Comparison of ENCODE assay signal across 20 cellular contexts in the genomic region with DNA sequence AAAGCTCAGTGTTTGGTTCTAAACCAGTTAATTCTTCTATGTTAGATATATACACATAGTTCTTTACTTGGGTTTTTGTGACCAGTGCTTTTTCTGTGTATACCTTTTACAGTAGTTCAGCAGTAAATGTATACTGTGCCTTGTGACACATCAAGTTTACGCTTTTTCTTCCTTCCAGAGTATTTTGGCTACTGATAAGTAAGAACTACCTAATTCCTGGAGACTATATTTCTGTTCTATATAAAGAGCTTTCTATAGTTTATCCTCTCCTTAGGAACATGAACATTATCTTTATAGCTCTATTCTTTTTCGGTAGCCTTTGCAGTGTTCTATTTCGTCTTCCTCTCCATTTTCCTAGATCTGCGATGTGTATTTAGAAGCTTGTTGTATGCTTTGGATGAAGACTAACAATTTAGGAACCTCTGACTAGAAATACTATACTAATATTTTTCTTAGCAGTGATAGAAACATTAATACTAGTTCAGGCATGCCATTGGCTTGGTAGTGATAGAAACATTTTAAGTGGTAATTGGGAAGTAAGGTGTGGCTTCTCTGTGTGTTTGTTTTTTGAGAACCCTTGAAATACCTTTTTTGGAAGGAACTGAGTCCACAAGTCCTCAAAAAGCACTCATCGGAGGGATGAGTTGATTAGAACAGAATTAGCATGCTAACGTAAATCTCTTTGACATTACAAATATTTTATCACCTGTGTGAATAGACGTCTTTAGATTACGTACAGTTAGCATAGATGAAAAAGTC.
DNase-seq lines count a peak whose midpoint lies in the region; ATAC-seq and TF ChIP-seq lines count a peak whose summit lies in the region.
"Had no signal": no experiment of that assay in that cellular context is flagged by ENCODE, and none has a peak within 500 bp of the region (broad histone marks: within the 10 kb centered on the region; RNA-seq: fewer than 3 reads in every experiment).

No MANE protein-coding gene starts in this region.

- H3K4me2 ChIP-seq in mammary epithelial cell (ENCODE audit: insufficient read depth, low read depth, low read length): peak overlapping the region; percentile 9
- H3K4me2 ChIP-seq: A549, BLaER1, PC-9 had no signal

- in situ Hi-C loops in mammary epithelial cell (cut with MboI; ENCODE audit: low sequenced_read_pairs in 2 of 2): no loop called here

- no peaks in the 10 kb centered on the region for H3K36me3 Mint-ChIP-seq in WTC11
- H3K36me3 Mint-ChIP-seq: CD8-positive, alpha-beta T cell had no signal

- BruUV-seq in mammary epithelial cell (replicated peaks; lab: Mats Ljungman, UMichigan): no TSS peak

- H3K9me3 ChIP-seq in mammary epithelial cell (replicated peaks; ENCODE audit: insufficient read depth, low read length) (no peaks in the 10 kb centered on the region), breast epithelium (no peaks in the 10 kb centered on the region), left lung (no peaks in the 10 kb centered on the region)
- H3K9me3 ChIP-seq: A549, BLaER1, SJCRH30 had no signal

- 0 out of 2 replicates have a peak overlapping the region, but pooled peaks have one; percentile 15 for H3K27ac Mint-ChIP-seq in WTC11
- H3K27ac Mint-ChIP-seq: CD8-positive, alpha-beta T cell had no signal

- H3K27me3 ChIP-seq in mammary epithelial cell (ENCODE audit: insufficient read depth, low read length) (no peaks in the 10 kb centered on the region), breast epithelium (no peaks in the 10 kb centered on the region), left lung (no peaks in the 10 kb centered on the region)
- H3K27me3 ChIP-seq: BLaER1, SJCRH30 had no signal

- peaks cover 6% of the 10 kb centered on the region for H3K4me1 Mint-ChIP-seq in WTC11

- TF ChIP-seq CTCF in mammary epithelial cell (conservative IDR thresholded peaks at IDR 0.05 in 1 of 2, IDR thresholded peaks at IDR 0.05 in 1 of 2; ENCODE audit: extremely low read depth in 1 of 2, insufficient read depth in 1 of 2, low read depth in 1 of 2, low read length in 2 of 2) (no peak), breast epithelium (IDR thresholded peaks at IDR 0.05) (no peak), WTC11 (IDR thresholded peaks at IDR 0.05) (no peak), left lung (IDR thresholded peaks at IDR 0.05) (no peak)

- WGBS in mammary epithelial cell (ENCODE audit: low coverage, missing lambda C conversion rate): over 99% methylated on average over 8 of the region's 8 CpGs

- no peaks in the 10 kb centered on the region for H3K27me3 Mint-ChIP-seq in WTC11 (ENCODE audit: low read depth)

- no peak overlapping the region for H2AFZ ChIP-seq in mammary epithelial cell (ENCODE audit: low read depth, low read length)
- H2AFZ ChIP-seq: PC-9 had no signal

- peaks cover 2% of the 10 kb centered on the region for H4K20me1 ChIP-seq in mammary epithelial cell (ENCODE audit: insufficient read depth, low read length)

- H3K4me3 Mint-ChIP-seq in WTC11: no peak overlapping the region
- H3K4me3 Mint-ChIP-seq: CD8-positive, alpha-beta T cell had no signal

- H3K4me1 ChIP-seq in mammary epithelial cell (ENCODE audit: insufficient read depth, low read length): peaks cover 15% of the 10 kb centered on the region
- no peaks in the 10 kb centered on the region for H3K4me1 ChIP-seq in breast epithelium
- peaks cover 4 to 5% of the 10 kb centered on the region in 2 donors for H3K4me1 ChIP-seq in left lung
- H3K4me1 ChIP-seq: BLaER1, SJCRH30 had no signal

- CTCF ChIA-PET in mammary epithelial cell (lab: Charles Lee; ENCODE audit: low non-redundant PET): no interaction called here
- CTCF ChIA-PET in WTC11 (lab: Charles Lee): interaction anchor here (0.5 to 1.4 kb wide), 4 partner anchors 21 to 122 kb away, joined by 3 to 8 read pairs (median 4); a partner anchor contains a TSS

- intact Hi-C loops in mammary epithelial cell (cut with micrococcal nuclease) (no loop called here), breast epithelium (cut with DNase I; ENCODE audit: low total_unique reads) (no loop called here), left lung (cut with DNase I) (loop anchor here in 1 of 2 donors (10.0 kb wide), 1 partner anchor 76 kb away; a partner anchor contains a TSS)

- H3K4me3 ChIP-seq in mammary epithelial cell (replicated peaks in 1 of 3; ENCODE audit: insufficient read depth in 1 of 3, low read depth in 2 of 3, low read length in 3 of 3) (no peak overlapping the region), breast epithelium (no peak overlapping the region), left lung (no peak overlapping the region)
- H3K4me3 ChIP-seq: A549, BLaER1, PC-9, SJCRH30 had no signal

- dilution Hi-C loops in mammary epithelial cell (cut with HindIII; ENCODE audit: low sequenced_read_pairs): no loop called here

- no peak for DNase-seq in mammary epithelial cell
- no peak for DNase-seq in breast epithelium (ENCODE audit: low spot score in 2 of 2)
- DNase-seq in WTC11 (ENCODE audit: low spot score): no peak
- no peak for DNase-seq in left lung
- DNase-seq in ecto neural progenitor cell (ENCODE audit: low spot score): no peak
- DNase-seq: Calu3; CD8-positive, alpha-beta T cell; DMS53; GOT3; KBM-7; NCI-H1436; NCI-H1930; NCI-H446 treated with DMSO at 0.1 percent for 48 hours; NCI-H774; PC-9; SJCRH30 had no signal

- H3K9ac ChIP-seq in mammary epithelial cell (ENCODE audit: insufficient read depth, low read length): no peak overlapping the region
- H3K9ac ChIP-seq: BLaER1 had no signal

- no peaks in the 10 kb centered on the region for H3K9me3 Mint-ChIP-seq in WTC11
- H3K9me3 Mint-ChIP-seq: CD8-positive, alpha-beta T cell had no signal

- H3K79me2 ChIP-seq in mammary epithelial cell (ENCODE audit: insufficient read depth, low read length): no peaks in the 10 kb centered on the region

- POLR2A ChIA-PET in WTC11 (lab: Charles Lee): no interaction called here

- ATAC-seq in WTC11 (no peak), left lung (peak; percentile 89), HG02763 (IDR thresholded peaks at IDR 0.05; ENCODE audit: unreplicated experiment) (no peak), HG03521 (IDR thresholded peaks at IDR 0.05; ENCODE audit: unreplicated experiment) (no peak)
- ATAC-seq: A549; CD8-positive, alpha-beta T cell had no signal

- no peaks in the 10 kb centered on the region for H3K36me3 ChIP-seq in mammary epithelial cell (ENCODE audit: insufficient read depth, low read length)
- no peaks in the 10 kb centered on the region for H3K36me3 ChIP-seq in breast epithelium
- no peaks in the 10 kb centered on the region for H3K36me3 ChIP-seq in left lung
- H3K36me3 ChIP-seq: BLaER1 had no signal

- H3K27ac ChIP-seq in mammary epithelial cell (ENCODE audit: insufficient read depth, low read depth, low read length): no peak overlapping the region
- no peak overlapping the region for H3K27ac ChIP-seq in breast epithelium
- peak overlapping the region; percentile 22 to 29 for H3K27ac ChIP-seq in left lung
- H3K27ac ChIP-seq: A549, BLaER1, PC-9, SJCRH30 had no signal

- no peak for TF ChIP-seq POLR2A in breast epithelium (IDR thresholded peaks at IDR 0.05)

TF ChIP-seq in WTC11, 78 proteins besides CTCF, POLR2A, EP300 and RAD21 (continues in another document):
- TF ChIP-seq ZNF396 (CRISPR knock-in tag; IDR thresholded peaks at IDR 0.05; ENCODE audit: borderline replicate concordance) (no peak), JAZF1 (CRISPR knock-in tag; IDR thresholded peaks at IDR 0.05) (no peak), RORB (CRISPR knock-in tag; IDR thresholded peaks at IDR 0.05) (no peak), ZBTB21 (CRISPR knock-in tag; IDR thresholded peaks at IDR 0.05; ENCODE audit: borderline replicate concordance) (no peak)
- TF ChIP-seq, protein P1, sequence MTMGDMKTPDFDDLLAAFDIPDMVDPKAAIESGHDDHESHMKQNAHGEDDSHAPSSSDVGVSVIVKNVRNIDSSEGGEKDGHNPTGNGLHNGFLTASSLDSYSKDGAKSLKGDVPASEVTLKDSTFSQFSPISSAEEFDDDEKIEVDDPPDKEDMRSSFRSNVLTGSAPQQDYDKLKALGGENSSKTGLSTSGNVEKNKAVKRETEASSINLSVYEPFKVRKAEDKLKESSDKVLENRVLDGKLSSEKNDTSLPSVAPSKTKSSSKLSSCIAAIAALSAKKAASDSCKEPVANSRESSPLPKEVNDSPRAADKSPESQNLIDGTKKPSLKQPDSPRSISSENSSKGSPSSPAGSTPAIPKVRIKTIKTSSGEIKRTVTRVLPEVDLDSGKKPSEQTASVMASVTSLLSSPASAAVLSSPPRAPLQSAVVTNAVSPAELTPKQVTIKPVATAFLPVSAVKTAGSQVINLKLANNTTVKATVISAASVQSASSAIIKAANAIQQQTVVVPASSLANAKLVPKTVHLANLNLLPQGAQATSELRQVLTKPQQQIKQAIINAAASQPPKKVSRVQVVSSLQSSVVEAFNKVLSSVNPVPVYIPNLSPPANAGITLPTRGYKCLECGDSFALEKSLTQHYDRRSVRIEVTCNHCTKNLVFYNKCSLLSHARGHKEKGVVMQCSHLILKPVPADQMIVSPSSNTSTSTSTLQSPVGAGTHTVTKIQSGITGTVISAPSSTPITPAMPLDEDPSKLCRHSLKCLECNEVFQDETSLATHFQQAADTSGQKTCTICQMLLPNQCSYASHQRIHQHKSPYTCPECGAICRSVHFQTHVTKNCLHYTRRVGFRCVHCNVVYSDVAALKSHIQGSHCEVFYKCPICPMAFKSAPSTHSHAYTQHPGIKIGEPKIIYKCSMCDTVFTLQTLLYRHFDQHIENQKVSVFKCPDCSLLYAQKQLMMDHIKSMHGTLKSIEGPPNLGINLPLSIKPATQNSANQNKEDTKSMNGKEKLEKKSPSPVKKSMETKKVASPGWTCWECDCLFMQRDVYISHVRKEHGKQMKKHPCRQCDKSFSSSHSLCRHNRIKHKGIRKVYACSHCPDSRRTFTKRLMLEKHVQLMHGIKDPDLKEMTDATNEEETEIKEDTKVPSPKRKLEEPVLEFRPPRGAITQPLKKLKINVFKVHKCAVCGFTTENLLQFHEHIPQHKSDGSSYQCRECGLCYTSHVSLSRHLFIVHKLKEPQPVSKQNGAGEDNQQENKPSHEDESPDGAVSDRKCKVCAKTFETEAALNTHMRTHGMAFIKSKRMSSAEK (CRISPR knock-in tag; IDR thresholded peaks at IDR 0.05; ENCODE audit: borderline replicate concordance): no peak
- TF ChIP-seq, protein P2, sequence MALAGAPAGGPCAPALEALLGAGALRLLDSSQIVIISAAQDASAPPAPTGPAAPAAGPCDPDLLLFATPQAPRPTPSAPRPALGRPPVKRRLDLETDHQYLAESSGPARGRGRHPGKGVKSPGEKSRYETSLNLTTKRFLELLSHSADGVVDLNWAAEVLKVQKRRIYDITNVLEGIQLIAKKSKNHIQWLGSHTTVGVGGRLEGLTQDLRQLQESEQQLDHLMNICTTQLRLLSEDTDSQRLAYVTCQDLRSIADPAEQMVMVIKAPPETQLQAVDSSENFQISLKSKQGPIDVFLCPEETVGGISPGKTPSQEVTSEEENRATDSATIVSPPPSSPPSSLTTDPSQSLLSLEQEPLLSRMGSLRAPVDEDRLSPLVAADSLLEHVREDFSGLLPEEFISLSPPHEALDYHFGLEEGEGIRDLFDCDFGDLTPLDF (CRISPR knock-in tag; IDR thresholded peaks at IDR 0.05): no peak
- TF ChIP-seq, protein P3, sequence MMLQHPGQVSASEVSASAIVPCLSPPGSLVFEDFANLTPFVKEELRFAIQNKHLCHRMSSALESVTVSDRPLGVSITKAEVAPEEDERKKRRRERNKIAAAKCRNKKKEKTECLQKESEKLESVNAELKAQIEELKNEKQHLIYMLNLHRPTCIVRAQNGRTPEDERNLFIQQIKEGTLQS (CRISPR knock-in tag; conservative IDR thresholded peaks at IDR 0.05): no peak

Comparison
In these comparisons a context has a peak if more than half of its experiments do, and no peak if none do; other contexts are left out.
1. H3K27ac ChIP-seq: peak in left lung (2 of 2); none in mammary epithelial cell (single experiment) and breast epithelium (0 of 2).